In the genomic region with DNA sequence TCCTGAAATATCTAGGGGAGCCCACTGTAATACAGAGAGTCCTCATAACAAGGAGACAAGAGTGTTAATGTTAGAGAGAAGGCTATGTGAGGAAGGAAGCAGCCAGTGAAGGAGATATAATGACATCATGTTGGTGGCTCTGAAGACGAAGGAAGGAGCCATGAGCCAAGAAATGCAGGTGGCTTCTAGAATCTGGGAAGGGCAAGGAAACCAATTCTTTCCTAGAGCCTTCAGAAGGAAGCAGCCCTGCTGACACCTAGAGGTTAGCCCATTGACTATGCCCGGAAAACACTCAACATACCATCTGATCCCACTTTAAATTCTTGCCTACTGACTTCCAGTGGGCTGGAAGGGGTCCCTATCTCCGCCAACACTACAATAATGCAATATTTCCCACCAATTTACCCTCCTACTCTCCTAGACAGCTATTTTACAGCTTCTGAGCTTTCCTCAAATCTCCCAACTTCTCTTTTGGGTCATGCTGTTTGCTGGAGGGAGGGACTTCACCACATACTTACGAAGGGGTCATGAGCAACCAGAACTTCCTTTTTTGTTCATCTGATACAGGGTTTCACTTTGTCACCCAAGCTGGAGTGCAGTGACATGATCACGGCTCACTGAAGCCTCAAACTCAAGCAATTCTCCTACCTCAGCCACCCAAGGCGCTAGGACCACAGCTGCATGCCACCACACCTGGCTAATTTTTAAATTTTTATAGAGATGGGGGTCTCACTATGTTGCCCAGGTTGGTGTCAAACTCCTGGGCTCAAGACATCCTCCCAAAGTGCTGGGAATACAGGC, we compare ENCODE assay signal across 8 cellular contexts. TPM values are rescaled to one million over a fixed set of nuclear protein-coding genes. Genes with fewer than 3 reads are reported as not detected.
DNase-seq lines count a peak whose midpoint lies in the region; ATAC-seq and TF ChIP-seq lines count a peak whose summit lies in the region.

No MANE protein-coding gene starts in this region.

- ATAC-seq in GM19372 (IDR thresholded peaks at IDR 0.05; ENCODE audit: low read depth, unreplicated experiment) (peak; percentile 92), HG03196 (IDR thresholded peaks at IDR 0.05; ENCODE audit: unreplicated experiment) (peak; percentile 93)
- peak; percentile 75 for ATAC-seq in activated CD8-positive, alpha-beta T cell treated with anti-CD3 and anti-CD28 coated beads for 36 hours
- ATAC-seq in stimulated activated effector memory CD8-positive, alpha-beta T cell treated with anti-CD3 and anti-CD28 coated beads, Interleukin-12 subunit alpha, Interleukin-12 subunit beta, amount 100 ng/mL, for 72 hours = peak; percentile 91

- H3K9me3 Mint-ChIP-seq in activated CD8-positive, alpha-beta T cell treated with anti-CD3 and anti-CD28 coated beads for 36 hours = no peaks in the 10 kb centered on the region
- no peaks in the 10 kb centered on the region for H3K9me3 Mint-ChIP-seq in stimulated activated effector memory CD8-positive, alpha-beta T cell treated with anti-CD3 and anti-CD28 coated beads, Interleukin-12 subunit alpha, Interleukin-12 subunit beta, amount 100 ng/mL, for 72 hours

- peaks cover 41% of the 10 kb centered on the region for H3K4me1 Mint-ChIP-seq in activated CD8-positive, alpha-beta T cell treated with anti-CD3 and anti-CD28 coated beads for 36 hours (ENCODE audit: low read depth)
- H3K4me1 Mint-ChIP-seq in stimulated activated effector memory CD8-positive, alpha-beta T cell treated with anti-CD3 and anti-CD28 coated beads, Interleukin-12 subunit alpha, Interleukin-12 subunit beta, amount 100 ng/mL, for 72 hours = peaks cover 20% of the 10 kb centered on the region

- POLR2A ChIA-PET in activated CD8-positive, alpha-beta T cell treated with anti-CD3 and anti-CD28 coated beads for 36 hours (lab: Charles Lee) = interaction anchor here (0.7 to 1.7 kb wide), 5 partner anchors 22 to 44 kb away, joined by 3 to 7 read pairs (median 3); no protein-coding TSS in a partner anchor

- intact Hi-C loops in activated CD8-positive, alpha-beta T cell treated with anti-CD3 and anti-CD28 coated beads for 36 hours (cut with micrococcal nuclease) = loop anchor here (5.0 kb wide), 1 partner anchor 41 kb away; no protein-coding TSS in a partner anchor

- CTCF ChIA-PET in activated CD8-positive, alpha-beta T cell treated with anti-CD3 and anti-CD28 coated beads for 36 hours (lab: Charles Lee) = interaction anchor here (0.6 to 1.6 kb wide), 5 partner anchors 10 to 1382 kb away, joined by 3 to 4 read pairs (median 3); a partner anchor contains a TSS

- DNase-seq in CMK (ENCODE audit: low read depth) (peak; percentile 44), DMS79 (lab: John Stamatoyannopoulos, UW) (no peak), NCI-H1092 (lab: John Stamatoyannopoulos, UW) (no peak), NCI-H128 (lab: John Stamatoyannopoulos, UW; ENCODE audit: unreplicated experiment) (no peak)
- peak; percentile 62 for DNase-seq in activated CD8-positive, alpha-beta T cell treated with anti-CD3 and anti-CD28 coated beads for 36 hours
- peak in 1 of 2 donors; percentile 59 for DNase-seq in stimulated activated effector memory CD8-positive, alpha-beta T cell treated with anti-CD3 and anti-CD28 coated beads, Interleukin-12 subunit alpha, Interleukin-12 subunit beta, amount 100 ng/mL, for 72 hours (ENCODE audit: low spot score in 2 of 2)

- H3K27me3 Mint-ChIP-seq in activated CD8-positive, alpha-beta T cell treated with anti-CD3 and anti-CD28 coated beads for 36 hours = no peaks in the 10 kb centered on the region

- H3K36me3 Mint-ChIP-seq in activated CD8-positive, alpha-beta T cell treated with anti-CD3 and anti-CD28 coated beads for 36 hours (ENCODE audit: low read depth) = peaks cover 3% of the 10 kb centered on the region
- peaks cover 6% of the 10 kb centered on the region for H3K36me3 Mint-ChIP-seq in stimulated activated effector memory CD8-positive, alpha-beta T cell treated with anti-CD3 and anti-CD28 coated beads, Interleukin-12 subunit alpha, Interleukin-12 subunit beta, amount 100 ng/mL, for 72 hours

- TF ChIP-seq CTCF in activated CD8-positive, alpha-beta T cell treated with anti-CD3 and anti-CD28 coated beads for 36 hours (IDR thresholded peaks at IDR 0.05) = no peak

- peak overlapping the region; percentile 14 for H3K4me3 Mint-ChIP-seq in activated CD8-positive, alpha-beta T cell treated with anti-CD3 and anti-CD28 coated beads for 36 hours
- peak overlapping the region; percentile 65 for H3K4me3 Mint-ChIP-seq in stimulated activated effector memory CD8-positive, alpha-beta T cell treated with anti-CD3 and anti-CD28 coated beads, Interleukin-12 subunit alpha, Interleukin-12 subunit beta, amount 100 ng/mL, for 72 hours

- peak overlapping the region; percentile 89 for H3K27ac Mint-ChIP-seq in activated CD8-positive, alpha-beta T cell treated with anti-CD3 and anti-CD28 coated beads for 36 hours
- H3K27ac Mint-ChIP-seq in stimulated activated effector memory CD8-positive, alpha-beta T cell treated with anti-CD3 and anti-CD28 coated beads, Interleukin-12 subunit alpha, Interleukin-12 subunit beta, amount 100 ng/mL, for 72 hours = peak overlapping the region; percentile 95

RNA-seq across cellular contexts. Expression of a gene that starts 25.2 kb away (rescaled TPM):
- 100 to 1,000 TPM; 185 to 197 TPM for total RNA-seq in activated CD8-positive, alpha-beta T cell treated with anti-CD3 and anti-CD28 coated beads for 36 hours

RNA-seq across cellular contexts. Expression of a gene that starts 26.0 kb away (rescaled TPM):
- 10 to 100 TPM; 50.5 to 52.0 TPM for total RNA-seq in activated CD8-positive, alpha-beta T cell treated with anti-CD3 and anti-CD28 coated beads for 36 hours

Comparison
In these comparisons a context has a peak if more than half of its experiments do, and no peak if none do; other contexts are left out.
1. DNase-seq: peak in CMK (single experiment) and activated CD8-positive, alpha-beta T cell treated with anti-CD3 and anti-CD28 coated beads for 36 hours (single experiment); none in DMS79 (single experiment), NCI-H1092 (single experiment) and NCI-H128 (single experiment).
2. Peak in every context shown above with its lines, with median percentiles within 50 percentile points of each other: ATAC-seq.